23 cellular contexts compared by ENCODE assay signal in genomic region chr5:64921386-64921785, GRCh38.
"Had no signal": no experiment of that assay in that cellular context is flagged by ENCODE, and none has a peak within 500 bp of the region (broad histone marks: within the 10 kb centered on the region; RNA-seq: fewer than 3 reads in every experiment).

No MANE protein-coding gene starts in this region.

- H2AFZ ChIP-seq: hepatocyte had no signal

- H3K36me3 ChIP-seq: colonic mucosa, lower lobe of right lung had no signal

- H3K27ac ChIP-seq: colonic mucosa, esophagus muscularis mucosa, foreskin keratinocyte, gastroesophageal sphincter, heart left ventricle, hepatocyte, left lung, lower lobe of right lung had no signal

- H3K4me1 Mint-ChIP-seq: mesothelial cell of epicardium, naive B cell had no signal

- H3K4me3 Mint-ChIP-seq: dendritic cell treated with granulocyte-macrophage colony-stimulating factor and Interleukin-4, amounts not matched to agents 40 ng/mL and 50 ng/mL, for 4 days; effector memory CD8-positive, alpha-beta T cell; mesothelial cell of epicardium; naive B cell; naive thymus-derived CD8-positive, alpha-beta T cell had no signal

- H3K27ac Mint-ChIP-seq: dendritic cell treated with granulocyte-macrophage colony-stimulating factor and Interleukin-4, amounts not matched to agents 40 ng/mL and 50 ng/mL, for 4 days; effector memory CD8-positive, alpha-beta T cell; mesothelial cell of epicardium; naive B cell; naive thymus-derived CD8-positive, alpha-beta T cell had no signal

- DNase-seq: colonic mucosa; cortex of kidney; effector CD8-positive, alpha-beta T cell; effector memory CD8-positive, alpha-beta T cell; foreskin keratinocyte; heart left ventricle; left cardiac atrium; left lung; left ventricle myocardium superior; lower lobe of right lung; mesenchymal stem cell; mucosa of descending colon; naive B cell; naive thymus-derived CD8-positive, alpha-beta T cell had no signal

- H3K4me3 ChIP-seq: colonic mucosa, esophagus muscularis mucosa, gastroesophageal sphincter, heart left ventricle, hepatocyte, left lung, lower lobe of right lung, mucosa of descending colon had no signal

- H3K27me3 Mint-ChIP-seq: dendritic cell treated with granulocyte-macrophage colony-stimulating factor and Interleukin-4, amounts not matched to agents 40 ng/mL and 50 ng/mL, for 4 days; effector memory CD8-positive, alpha-beta T cell; naive B cell; naive thymus-derived CD8-positive, alpha-beta T cell had no signal

- H3K4me2 ChIP-seq: hepatocyte had no signal

- ATAC-seq: effector memory CD8-positive, alpha-beta T cell; foreskin keratinocyte; gastroesophageal sphincter; heart left ventricle; left cardiac atrium; left lung; left ventricle myocardium superior; lower lobe of right lung; mucosa of descending colon; naive thymus-derived CD8-positive, alpha-beta T cell had no signal

- H3K79me2 ChIP-seq: hepatocyte had no signal

- H3K9me3 ChIP-seq: colonic mucosa had no signal

- H3K4me1 ChIP-seq: colonic mucosa, esophagus muscularis mucosa, foreskin keratinocyte, gastroesophageal sphincter, heart left ventricle, left lung, lower lobe of right lung had no signal

- FAIRE-seq: endothelial cell of umbilical vein, frontal cortex, islet of Langerhans, keratinocyte had no signal

- H3K27me3 ChIP-seq: colonic mucosa, esophagus muscularis mucosa, foreskin keratinocyte, gastroesophageal sphincter, heart left ventricle, hepatocyte, left lung had no signal
